Comparison of ENCODE assay signal across 9 cellular contexts in the genomic region with DNA sequence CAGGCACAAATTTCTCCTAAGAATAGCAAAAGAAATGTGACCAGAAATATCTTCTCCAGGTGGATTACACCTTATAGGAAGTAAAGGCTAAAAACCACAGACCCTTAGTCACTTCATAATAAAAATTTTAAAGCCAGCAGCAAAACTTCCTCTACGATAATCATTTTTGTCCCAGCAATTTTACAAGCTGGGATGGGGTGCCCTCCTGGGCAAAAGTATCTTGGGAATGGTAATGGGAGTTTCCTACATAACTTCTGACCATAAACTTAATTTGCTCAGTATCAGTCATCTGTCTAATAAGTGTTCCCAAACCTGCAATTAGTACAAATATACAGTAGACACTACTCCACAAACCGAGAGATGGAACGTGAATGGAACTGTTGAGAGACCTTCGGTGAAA. TPM values are rescaled to one million over a fixed set of nuclear protein-coding genes. Genes with fewer than 3 reads are reported as not detected.
DNase-seq lines count a peak whose midpoint lies in the region; ATAC-seq, FAIRE-seq and TF ChIP-seq lines count a peak whose summit lies in the region.
"Had no signal": no experiment of that assay in that cellular context is flagged by ENCODE, and none has a peak within 500 bp of the region (broad histone marks: within the 10 kb centered on the region; RNA-seq: fewer than 3 reads in every experiment).

No MANE protein-coding gene starts in this region.

- no CpG with 5 or more reads among the region's 4 CpGs for WGBS in H9 (ENCODE audit: extremely low coverage, insufficient read length, low lambda C conversion rate)
- 19% methylated on average over 4 of the region's 4 CpGs for WGBS in hepatocyte (ENCODE audit: low lambda C conversion rate, missing lambda C conversion rate)
- WGBS in small intestine, 3 donors = 8 to 15% (median 12%) methylated on average over 4 of the region's 4 CpGs

- H3K23ac ChIP-seq in H9 (ENCODE audit: insufficient read length, low read depth, low read length) = no peak overlapping the region

- peaks cover 11% of the 10 kb centered on the region for H3K23me2 ChIP-seq in H9 (ENCODE audit: insufficient read length, low read depth, low read length, poor library complexity, severe bottlenecking)

- H4K5ac ChIP-seq in H9 (ENCODE audit: insufficient read length, low read depth, low read length) = no peak overlapping the region

- H3K56ac ChIP-seq in H9 (ENCODE audit: insufficient read length, low read depth, low read length) = no peak overlapping the region

- TF ChIP-seq CTCF in H9 (conservative IDR thresholded peaks at IDR 0.05) = no peak
- no peak for TF ChIP-seq CTCF in WTC11 (IDR thresholded peaks at IDR 0.05)
- no peak for TF ChIP-seq CTCF in hepatocyte (IDR thresholded peaks at IDR 0.05; ENCODE audit: poor library complexity)

- H3K27ac ChIP-seq in H9 (ENCODE audit: insufficient read length, low read depth, low read length) (peak overlapping the region; percentile 31), hepatocyte (peak overlapping the region; percentile 93), small intestine (ENCODE audit: low read depth in 1 of 2, low read length in 1 of 2) (peak overlapping the region in 1 of 2 donors; percentile 94)

- H3K18ac ChIP-seq in H9 (ENCODE audit: insufficient read length, low read depth, low read length) = no peak overlapping the region

- H3K79me2 ChIP-seq in H9 (ENCODE audit: insufficient read depth, low read length) (peaks cover 54% of the 10 kb centered on the region), hepatocyte (peaks cover 77% of the 10 kb centered on the region)

- H3K9ac ChIP-seq in H9 (ENCODE audit: extremely low read depth, insufficient read length, low read length) = peak overlapping the region; percentile 83

- no peak for FAIRE-seq in small intestine (lab: Jason Lieb, UNC)
- FAIRE-seq: TTC549 had no signal

- H3K4me2 ChIP-seq in H9 (ENCODE audit: insufficient read depth, insufficient read length, low read length) (peak overlapping the region; percentile 91), hepatocyte (peak overlapping the region; percentile 92)

- H3K27me3 Mint-ChIP-seq in H9 (ENCODE audit: low read depth) (no peaks in the 10 kb centered on the region; the same call in 1 of the 2 replicates), WTC11 (ENCODE audit: low read depth) (no peaks in the 10 kb centered on the region)

- H3K14ac ChIP-seq in H9 (ENCODE audit: insufficient read depth, low read length) = no peak overlapping the region

- DNase-seq in H9 = no peak
- no peak for DNase-seq in WTC11 (ENCODE audit: low spot score)
- no peak for DNase-seq in hepatocyte (ENCODE audit: low spot score)
- DNase-seq in small intestine = no peak
- DNase-seq in COR-L47 (lab: John Stamatoyannopoulos, UW) = no peak
- DNase-seq in activated CD4-positive, alpha-beta T cell treated with anti-CD3 and anti-CD28 coated beads for 48 hours = no peak
- DNase-seq in NCI-H128 (lab: John Stamatoyannopoulos, UW; ENCODE audit: unreplicated experiment) = no peak

- H3K36me3 Mint-ChIP-seq in H9 (ENCODE audit: insufficient read depth in 1 of 3, low read depth in 3 of 3) (peaks cover 16 to 53% (median 44%) of the 10 kb centered on the region in 3 experiments; a peak in 6 of 7 replicates), WTC11 (peaks cover 27% of the 10 kb centered on the region)

- CTCF ChIA-PET in WTC11 (lab: Charles Lee) = interaction anchor here (0.8 to 5.5 kb wide), 4 partner anchors 17 to 222 kb away, joined by 3 to 39 read pairs (median 16); a partner anchor contains a TSS

- no peak overlapping the region for H2AK5ac ChIP-seq in H9 (ENCODE audit: insufficient read length, low read length)

- H2BK15ac ChIP-seq in H9 (ENCODE audit: low read depth, low read length) = no peak overlapping the region

- no peaks in the 10 kb centered on the region for H3K79me1 ChIP-seq in H9 (ENCODE audit: insufficient read depth, low read depth, low read length, poor library complexity, severe bottlenecking)

- ATAC-seq in WTC11 (no peak), GM18858 (IDR thresholded peaks at IDR 0.05; ENCODE audit: unreplicated experiment) (no peak)

- no peak overlapping the region for H2BK120ac ChIP-seq in H9 (ENCODE audit: low read depth, low read length, poor library complexity, severe bottlenecking)

- H4K20me1 ChIP-seq in H9 (ENCODE audit: control insufficient read depth, insufficient read depth, insufficient read length) (no peaks in the 10 kb centered on the region), hepatocyte (ENCODE audit: insufficient read depth, poor library complexity, severe bottlenecking) (peaks cover 50% of the 10 kb centered on the region)

- no peak overlapping the region for H2AFZ ChIP-seq in H9 (ENCODE audit: low read length)
- H2AFZ ChIP-seq in hepatocyte = no peak overlapping the region

- H2BK12ac ChIP-seq in H9 (ENCODE audit: insufficient read length, low read depth, low read length) = no peak overlapping the region

- H4K8ac ChIP-seq in H9 (replicated peaks; ENCODE audit: insufficient read length, low read depth, low read length) = no peak overlapping the region

- H3K4me3 Mint-ChIP-seq in H9 (peak overlapping the region; percentile 92 to 96), WTC11 (peak overlapping the region; percentile 92)

- peak overlapping the region; percentile 81 to 99 (median 97); a peak in 6 of 7 replicates for H3K27ac Mint-ChIP-seq in H9
- H3K27ac Mint-ChIP-seq in WTC11 = peak overlapping the region; percentile 94

- H3T11ph ChIP-seq in H9 (ENCODE audit: low read length) = no peak overlapping the region

- H3K36me3 ChIP-seq in hepatocyte (replicated peaks; ENCODE audit: insufficient read depth, low read depth) = no peaks in the 10 kb centered on the region
- no peaks in the 10 kb centered on the region for H3K36me3 ChIP-seq in small intestine (ENCODE audit: control insufficient read depth in 2 of 2, insufficient read depth in 2 of 2, low read length in 2 of 2)

- H2BK20ac ChIP-seq in H9 (ENCODE audit: low read depth, low read length, poor library complexity, severe bottlenecking) = no peak overlapping the region

- H3K4me1 ChIP-seq in H9 (ENCODE audit: insufficient read depth, low read length) = peaks cover 7% of the 10 kb centered on the region; the same call in 1 of the 2 replicates
- H3K4me1 ChIP-seq in hepatocyte (ENCODE audit: insufficient read depth) = peaks cover 21% of the 10 kb centered on the region
- peaks cover 6 to 8% of the 10 kb centered on the region in 2 donors for H3K4me1 ChIP-seq in small intestine (ENCODE audit: control insufficient read depth in 2 of 2, insufficient read depth in 1 of 2, low read depth in 1 of 2, low read length in 1 of 2)

- no peaks in the 10 kb centered on the region for H3K9me2 ChIP-seq in hepatocyte (replicated peaks; ENCODE audit: insufficient read depth)

- H3K9me3 Mint-ChIP-seq in H9 (no peaks in the 10 kb centered on the region), WTC11 (no peaks in the 10 kb centered on the region)

- H3K27me3 ChIP-seq in H9 (ENCODE audit: insufficient read depth, low read length) (no peaks in the 10 kb centered on the region), hepatocyte (no peaks in the 10 kb centered on the region), small intestine (ENCODE audit: control insufficient read depth in 2 of 2, insufficient read depth in 2 of 2, low read length in 2 of 2) (no peaks in the 10 kb centered on the region)

- no peak overlapping the region for H2BK5ac ChIP-seq in H9 (ENCODE audit: insufficient read length, low read length)

- POLR2A ChIA-PET in WTC11 (lab: Charles Lee) = no interaction called here

- H3K4me1 Mint-ChIP-seq in H9 = peaks cover 22% of the 10 kb centered on the region in 2 experiments
- H3K4me1 Mint-ChIP-seq in WTC11 = peaks cover 22% of the 10 kb centered on the region

- peak overlapping the region; percentile 92 for H3K4me3 ChIP-seq in hepatocyte
- peak overlapping the region; percentile 93 to 98 for H3K4me3 ChIP-seq in small intestine (ENCODE audit: low read depth in 1 of 2, low read length in 2 of 2)

- no peak overlapping the region for H4K91ac ChIP-seq in H9 (ENCODE audit: insufficient read length, low read depth, low read length)

- no peaks in the 10 kb centered on the region for H3K9me3 ChIP-seq in H9 (ENCODE audit: control insufficient read depth, low read depth, low read length)
- H3K9me3 ChIP-seq in hepatocyte (ENCODE audit: low read depth) = no peaks in the 10 kb centered on the region
- no peaks in the 10 kb centered on the region for H3K9me3 ChIP-seq in small intestine (ENCODE audit: control insufficient read depth, low read depth)

- H3K4ac ChIP-seq in H9 (ENCODE audit: low read depth, low read length) = no peak overlapping the region

RNA-seq across cellular contexts. Expression of a gene that starts 3.0 kb away (rescaled TPM):
- 62.1 and 68.5 TPM in 2 replicates for total RNA-seq in H9 (2021)
- total RNA-seq in WTC11 (2021) = 57.7 to 69.8 TPM (median 61.3 TPM) in 3 replicates
- total RNA-seq in hepatocyte = 18.2 and 19.0 TPM in 2 replicates
- 10.0 and 12.1 TPM in 2 replicates for polyA plus RNA-seq in hepatocyte
- polyA plus RNA-seq in small intestine = 10 to 100 TPM in 2 of 3 donors, 1 to 10 TPM in 1; 6.5 to 15.2 (median 15.0) TPM

RNA-seq across cellular contexts. Expression of a gene that starts 45.5 kb away (rescaled TPM):
- total RNA-seq in H9 (2021) = 28.6 and 29.6 TPM in 2 replicates
- total RNA-seq in WTC11 (2021) = 26.5 to 29.5 TPM (median 28.5 TPM) in 3 replicates
- total RNA-seq in hepatocyte = 14.9 and 22.4 TPM in 2 replicates
- polyA plus RNA-seq in hepatocyte = 10.8 and 15.4 TPM in 2 replicates
- polyA plus RNA-seq in small intestine = 10 to 100 TPM in 1 of 3 donors, 1 to 10 TPM in 2; 7.3 to 11.3 (median 7.6) TPM

RNA-seq across cellular contexts. Expression of a gene that starts 50.8 kb away (rescaled TPM):
- total RNA-seq in H9 (2021) (173 and 185 TPM in 2 replicates), WTC11 (2021) (139 to 153 TPM (median 144 TPM) in 3 replicates), hepatocyte (31.8 and 42.0 TPM in 2 replicates)
- polyA plus RNA-seq in hepatocyte (56.4 and 64.0 TPM in 2 replicates), small intestine (10 to 100 TPM; 19.9 to 48.7 (median 24.9) TPM)

RNA-seq across cellular contexts. Expression of a gene that starts 57.5 kb away (rescaled TPM):
- total RNA-seq in H9 (2021) (1.8 and 2.8 TPM in 2 replicates), WTC11 (2021) (1.4 to 3.0 TPM (median 1.6 TPM) in 3 replicates), hepatocyte (1.2 TPM in 1 of 2 replicates, not detected in the other)
- polyA plus RNA-seq in hepatocyte (0.58 and 0.81 TPM in 2 replicates), small intestine (1 to 10 TPM in 1 of 3 donors, not detected in 2; 1.1 TPM)
